Comparison of ENCODE assay signal across 17 cellular contexts in genomic region chr1:11245248-11245647, GRCh38. TPM values are rescaled to one million over a fixed set of nuclear protein-coding genes. Genes with fewer than 3 reads are reported as not detected.
"Had no signal": no experiment of that assay in that cellular context is flagged by ENCODE, and none has a peak within 500 bp of the region (broad histone marks: within the 10 kb centered on the region; RNA-seq: fewer than 3 reads in every experiment).

No MANE protein-coding gene starts in this region.

- H3K4me1 ChIP-seq: esophagus muscularis mucosa had no signal

- H3K27me3 Mint-ChIP-seq: activated naive CD8-positive, alpha-beta T cell treated with anti-CD3 and anti-CD28 coated beads, Interleukin-2, amount 10 ng/mL, durations not matched to agents 7 days and 5 days; naive thymus-derived CD4-positive, alpha-beta T cell; stimulated activated naive CD8-positive, alpha-beta T cell treated with anti-CD3 and anti-CD28 coated beads, Interleukin-15, amount 100 ng/mL, for 72 hours had no signal

- DNase-seq: activated CD4-positive, CD25-positive, alpha-beta regulatory T cell treated with anti-CD3 and anti-CD28 coated beads, Interleukin-2, amount 50 U/mL, for 72 hours; activated gamma-delta T cell; activated naive CD8-positive, alpha-beta T cell treated with anti-CD3 and anti-CD28 coated beads, Interleukin-2, amount 10 ng/mL, durations not matched to agents 7 days and 5 days; anterior cingulate cortex; glutamatergic neuron; left colon; midbrain; naive thymus-derived CD4-positive, alpha-beta T cell; stimulated activated CD4-positive, alpha-beta T cell treated with anti-CD3 and anti-CD28 coated beads, Interleukin-2, amount 100 ng/mL, for 24 hours; stimulated activated naive CD8-positive, alpha-beta T cell treated with anti-CD3 and anti-CD28 coated beads, Interleukin-15, amount 100 ng/mL, for 72 hours had no signal

- H3K27me3 ChIP-seq: esophagus muscularis mucosa had no signal

- H3K27ac Mint-ChIP-seq: activated naive CD8-positive, alpha-beta T cell treated with anti-CD3 and anti-CD28 coated beads, Interleukin-2, amount 10 ng/mL, durations not matched to agents 7 days and 5 days; T-helper 2 cell treated with Interferon-gamma antibody and Interleukin-4, amounts not matched to agents 5 μg/mL and 100 μg/mL, for 36 hours had no signal

- H3K9me3 ChIP-seq: esophagus muscularis mucosa, thoracic aorta had no signal

- H3K27ac ChIP-seq: esophagus muscularis mucosa, thoracic aorta had no signal

- H3K9me3 Mint-ChIP-seq: activated naive CD8-positive, alpha-beta T cell treated with anti-CD3 and anti-CD28 coated beads, Interleukin-2, amount 10 ng/mL, durations not matched to agents 7 days and 5 days; naive thymus-derived CD4-positive, alpha-beta T cell; stimulated activated naive CD8-positive, alpha-beta T cell treated with anti-CD3 and anti-CD28 coated beads, Interleukin-15, amount 100 ng/mL, for 72 hours; T-helper 2 cell treated with Interferon-gamma antibody and Interleukin-4, amounts not matched to agents 5 μg/mL and 100 μg/mL, for 36 hours had no signal

- H3K4me3 ChIP-seq: esophagus muscularis mucosa, lung, thoracic aorta had no signal

- H3K4me1 Mint-ChIP-seq: stimulated activated naive CD8-positive, alpha-beta T cell treated with anti-CD3 and anti-CD28 coated beads, Interleukin-15, amount 100 ng/mL, for 72 hours had no signal

- ATAC-seq: left colon; sciatic nerve; stimulated activated naive CD8-positive, alpha-beta T cell treated with anti-CD3 and anti-CD28 coated beads, Interleukin-15, amount 100 ng/mL, for 72 hours had no signal

- H3K4me3 Mint-ChIP-seq: activated naive CD8-positive, alpha-beta T cell treated with anti-CD3 and anti-CD28 coated beads, Interleukin-2, amount 10 ng/mL, durations not matched to agents 7 days and 5 days; naive thymus-derived CD4-positive, alpha-beta T cell; stimulated activated naive CD8-positive, alpha-beta T cell treated with anti-CD3 and anti-CD28 coated beads, Interleukin-15, amount 100 ng/mL, for 72 hours; T-helper 2 cell treated with Interferon-gamma antibody and Interleukin-4, amounts not matched to agents 5 μg/mL and 100 μg/mL, for 36 hours had no signal

RNA-seq across cellular contexts. Expression of gene ANGPTL7, which starts 56.1 kb away (rescaled TPM):
- total RNA-seq: activated naive CD8-positive, alpha-beta T cell treated with anti-CD3 and anti-CD28 coated beads, Interleukin-2, amount 10 ng/mL, durations not matched to agents 7 days and 5 days; fibroblast of villous mesenchyme; naive thymus-derived CD4-positive, alpha-beta T cell; pulmonary artery endothelial cell had no signal
- polyA plus RNA-seq: naive thymus-derived CD4-positive, alpha-beta T cell had no signal
